In the genomic region with DNA sequence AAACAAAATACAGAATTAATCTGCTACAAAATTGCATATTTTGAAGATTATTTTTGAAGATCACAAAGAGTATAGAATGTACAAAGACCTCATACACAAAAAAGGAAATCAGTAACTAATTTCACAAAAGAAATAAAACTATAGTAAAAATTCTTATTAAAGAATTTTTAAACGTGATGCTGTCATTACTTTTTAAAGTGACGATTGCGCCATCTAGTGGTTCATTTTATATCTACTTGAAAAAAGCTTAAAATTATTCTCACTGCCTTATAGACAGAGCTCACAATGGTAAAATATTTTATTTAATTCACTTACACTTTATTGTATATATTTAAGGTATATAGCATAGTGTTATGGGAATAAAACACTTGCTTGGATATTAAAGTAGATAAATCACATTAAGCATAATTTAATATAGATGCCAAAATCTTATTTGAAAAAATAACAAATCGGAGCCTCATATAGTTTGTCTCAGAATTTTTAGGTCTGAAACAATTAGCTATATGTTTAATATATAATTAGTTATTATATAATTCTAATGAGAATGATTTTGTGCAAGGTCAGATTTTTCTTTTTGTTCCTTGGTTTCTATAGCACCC, we compare ENCODE assay signal across 8 cellular contexts.
DNase-seq lines count a peak whose midpoint lies in the region; ATAC-seq, FAIRE-seq and TF ChIP-seq lines count a peak whose summit lies in the region.

No MANE protein-coding gene starts in this region.

- no peak overlapping the region for H2AFZ ChIP-seq in OCI-LY3 (ENCODE audit: low read depth, low read length)

- no peaks in the 10 kb centered on the region for H3K9me3 Mint-ChIP-seq in Caco-2 (ENCODE audit: unreplicated experiment)
- H3K9me3 Mint-ChIP-seq in HFFc6 = no peaks in the 10 kb centered on the region
- H3K9me3 Mint-ChIP-seq in osteocyte (ENCODE audit: unreplicated experiment) = peaks cover 17% of the 10 kb centered on the region

- POLR2A ChIA-PET in Caco-2 (lab: Charles Lee) = no interaction called here

- peak in 1 of 2 experiments; percentile 36 for DNase-seq in Caco-2
- peak; percentile 37 for DNase-seq in HFFc6
- no peak for DNase-seq in osteocyte (ENCODE audit: extremely low spot score, unreplicated experiment)
- DNase-seq in ovary = no peak
- no peak for DNase-seq in AG20443 (ENCODE audit: low spot score)

- no peaks in the 10 kb centered on the region for H3K4me1 ChIP-seq in Caco-2
- H3K4me1 ChIP-seq in OCI-LY3 (ENCODE audit: low read length) = no peaks in the 10 kb centered on the region
- no peaks in the 10 kb centered on the region for H3K4me1 ChIP-seq in ovary (ENCODE audit: insufficient read depth)

- H3K4me3 Mint-ChIP-seq in Caco-2 (ENCODE audit: unreplicated experiment) (no peak overlapping the region), HFFc6 (no peak overlapping the region), osteocyte (ENCODE audit: unreplicated experiment) (no peak overlapping the region)

- no peak for ATAC-seq in GM21381 (IDR thresholded peaks at IDR 0.05; ENCODE audit: unreplicated experiment)

- H3K4me1 Mint-ChIP-seq in Caco-2 (ENCODE audit: low read depth, unreplicated experiment) (no peaks in the 10 kb centered on the region), HFFc6 (ENCODE audit: low read depth) (no peaks in the 10 kb centered on the region), osteocyte (ENCODE audit: unreplicated experiment) (no peaks in the 10 kb centered on the region)

- FAIRE-seq in endometrium (lab: Jason Lieb, UNC) = peak; percentile 98

- intact Hi-C loops in Caco-2 (cut with micrococcal nuclease; ENCODE audit: unreplicated experiment) (loop anchor here (1.0 kb wide), 4 partner anchors 166 to 457 kb away; no protein-coding TSS in a partner anchor), ovary (cut with DNase I) (loop anchor here (5.0 to 10.0 kb wide), 4 partner anchors 160 to 412 kb away; no protein-coding TSS in a partner anchor)

- no peak overlapping the region for H3K27ac Mint-ChIP-seq in Caco-2 (ENCODE audit: unreplicated experiment)
- H3K27ac Mint-ChIP-seq in HFFc6 = no peak overlapping the region
- H3K27ac Mint-ChIP-seq in osteocyte (ENCODE audit: unreplicated experiment) = no peak overlapping the region

- 25% methylated on average over 4 of the region's 4 CpGs for WGBS in ovary, 3 donors

- no peaks in the 10 kb centered on the region for H3K9me3 ChIP-seq in Caco-2
- H3K9me3 ChIP-seq in OCI-LY3 (ENCODE audit: insufficient read depth, low read length) = no peaks in the 10 kb centered on the region
- no peaks in the 10 kb centered on the region for H3K9me3 ChIP-seq in ovary

- H4K20me1 ChIP-seq in OCI-LY3 (ENCODE audit: insufficient read depth, low read length) = no peaks in the 10 kb centered on the region

- H3K36me3 ChIP-seq in Caco-2 (ENCODE audit: control insufficient read depth, insufficient read depth, low read length) (no peaks in the 10 kb centered on the region), OCI-LY3 (replicated peaks; ENCODE audit: low read depth, low read length) (no peaks in the 10 kb centered on the region), ovary (no peaks in the 10 kb centered on the region)

- no peak overlapping the region for H3K27ac ChIP-seq in OCI-LY3 (ENCODE audit: low read length)
- H3K27ac ChIP-seq in ovary = no peak overlapping the region

- H3K4me3 ChIP-seq in Caco-2 (ENCODE audit: low read depth, low read length) (no peak overlapping the region), OCI-LY3 (ENCODE audit: low read length) (no peak overlapping the region), ovary (no peak overlapping the region)

- BruUV-seq in Caco-2 (replicated peaks; lab: Mats Ljungman, UMichigan) = no TSS peak

- H3K36me3 Mint-ChIP-seq in Caco-2 (ENCODE audit: insufficient read depth, unreplicated experiment) = no peaks in the 10 kb centered on the region
- H3K36me3 Mint-ChIP-seq in HFFc6 (ENCODE audit: low read depth) = no peaks in the 10 kb centered on the region
- peaks cover 3% of the 10 kb centered on the region for H3K36me3 Mint-ChIP-seq in osteocyte (ENCODE audit: unreplicated experiment)

- TF ChIP-seq EP300 in ovary (IDR thresholded peaks at IDR 0.05) = no peak

- H3K9ac ChIP-seq in OCI-LY3 (ENCODE audit: low read length) = no peak overlapping the region

- TF ChIP-seq CTCF in Caco-2 (IDR thresholded peaks at IDR 0.05; ENCODE audit: insufficient read depth in 1 of 2, low read depth in 1 of 2, low read length in 1 of 2, severe bottlenecking in 1 of 2, unreplicated experiment in 1 of 2) (peak; percentile 29 to 44), HFFc6 (IDR thresholded peaks at IDR 0.05) (peak; percentile 95), OCI-LY3 (IDR thresholded peaks at IDR 0.05; ENCODE audit: low read depth, low read length) (peak; percentile 64), osteocyte (IDR thresholded peaks at IDR 0.05) (peak; percentile 65), ovary (IDR thresholded peaks at IDR 0.05) (peak in 1 of 3 donors; percentile 48)

- H3K79me2 ChIP-seq in OCI-LY3 (ENCODE audit: low read length) = no peaks in the 10 kb centered on the region

- H3K4me2 ChIP-seq in OCI-LY3 (ENCODE audit: low read length) = no peak overlapping the region

- CTCF ChIA-PET in Caco-2 (lab: Charles Lee) = interaction anchor here (0.6 to 1.6 kb wide), 7 partner anchors 38 to 457 kb away, joined by 3 to 35 read pairs (median 4); no protein-coding TSS in a partner anchor

- H3K27me3 ChIP-seq in Caco-2 (replicated peaks; ENCODE audit: control insufficient read depth, insufficient read depth, low read length) (no peaks in the 10 kb centered on the region), OCI-LY3 (ENCODE audit: low read depth, low read length) (peaks cover 17% of the 10 kb centered on the region), ovary (no peaks in the 10 kb centered on the region)

- H3K27me3 Mint-ChIP-seq in Caco-2 (ENCODE audit: insufficient read depth, unreplicated experiment) (no peaks in the 10 kb centered on the region), HFFc6 (ENCODE audit: insufficient read depth) (peaks cover 9% of the 10 kb centered on the region; the same call in 1 of the 2 replicates), osteocyte (ENCODE audit: unreplicated experiment) (peaks cover 51% of the 10 kb centered on the region)

- no peak for TF ChIP-seq POLR2A in ovary (IDR thresholded peaks at IDR 0.05)
